Comparison of ENCODE assay signal across 25 cellular contexts in genomic region chr10:124966008-124966407, GRCh38.
"Had no signal": no experiment of that assay in that cellular context is flagged by ENCODE, and none has a peak within 500 bp of the region (broad histone marks: within the 10 kb centered on the region; RNA-seq: fewer than 3 reads in every experiment).

No MANE protein-coding gene starts in this region.

- H3K9me3 Mint-ChIP-seq: activated B cell treated with CpG ODN at 0.5 μM for 24 hours; activated CD4-positive, alpha-beta memory T cell treated with anti-CD3 and anti-CD28 coated beads for 36 hours; activated CD4-positive, alpha-beta T cell treated with anti-CD3 and anti-CD28 coated beads, Interleukin-2, amount 10 ng/mL, durations not matched to agents 7 days and 5 days; activated naive CD4-positive, alpha-beta T cell treated with anti-CD3 and anti-CD28 coated beads, Interleukin-2, amount 50 U/mL, for 72 hours; activated naive CD8-positive, alpha-beta T cell treated with anti-CD3 and anti-CD28 coated beads, Interleukin-2, amount 50 U/mL, for 24 hours; activated T-cell treated with anti-CD3 and anti-CD28 coated beads, Interleukin-2, amount 50 U/mL, for 4 hours; T-cell had no signal

- H3K27ac Mint-ChIP-seq: activated B cell treated with CpG ODN at 0.5 μM for 24 hours; activated CD4-positive, alpha-beta memory T cell treated with anti-CD3 and anti-CD28 coated beads for 36 hours; activated CD4-positive, alpha-beta T cell treated with anti-CD3 and anti-CD28 coated beads, Interleukin-2, amount 10 ng/mL, durations not matched to agents 7 days and 5 days; activated naive CD8-positive, alpha-beta T cell treated with anti-CD3 and anti-CD28 coated beads, Interleukin-2, amount 50 U/mL, for 24 hours had no signal

- H3K27me3 ChIP-seq: brain microvascular endothelial cell had no signal

- H3K27me3 Mint-ChIP-seq: activated B cell treated with CpG ODN at 0.5 μM for 24 hours; activated CD4-positive, alpha-beta memory T cell treated with anti-CD3 and anti-CD28 coated beads for 36 hours; activated CD4-positive, alpha-beta T cell treated with anti-CD3 and anti-CD28 coated beads, Interleukin-2, amount 10 ng/mL, durations not matched to agents 7 days and 5 days; activated naive CD8-positive, alpha-beta T cell treated with anti-CD3 and anti-CD28 coated beads, Interleukin-2, amount 50 U/mL, for 24 hours; T-cell had no signal

- H3K4me3 ChIP-seq: K562, SK-N-MC had no signal

- H3K36me3 ChIP-seq: brain microvascular endothelial cell had no signal

- H3K27ac ChIP-seq: brain microvascular endothelial cell, SK-N-MC had no signal

- DNase-seq: activated B cell treated with CpG ODN at 0.5 μM for 24 hours; activated CD4-positive, alpha-beta memory T cell treated with anti-CD3 and anti-CD28 coated beads for 36 hours; activated CD4-positive, alpha-beta T cell treated with anti-CD3 and anti-CD28 coated beads, Interleukin-2, amount 10 ng/mL, durations not matched to agents 7 days and 5 days; activated CD8-positive, alpha-beta memory T cell treated with anti-CD3 and anti-CD28 coated beads for 24 hours; activated effector memory CD4-positive, alpha-beta T cell treated with anti-CD3 and anti-CD28 coated beads, Interleukin-2, amount 50 U/mL, for 16 hours; activated naive CD4-positive, alpha-beta T cell treated with Interleukin-2 at 50 U/mL for 16 hours; activated naive CD8-positive, alpha-beta T cell treated with anti-CD3 and anti-CD28 coated beads, Interleukin-2, amount 50 U/mL, for 24 hours; activated T-cell treated with anti-CD3 and anti-CD28 coated beads, Interleukin-2, amount 50 U/mL, for 4 hours; amniotic stem cell; brain microvascular endothelial cell; Karpas-422; NCI-H146; NCI-H187 treated with DMSO at 0.1 percent for 48 hours; NCI-H2081 treated with DMSO at 0.1 percent for 48 hours; NCI-H2171; NCI-H226; NCI-H526; NCI-H774; T-cell; T-helper 2 cell; T1000 had no signal

- H3K4me3 Mint-ChIP-seq: activated B cell treated with CpG ODN at 0.5 μM for 24 hours; activated CD4-positive, alpha-beta memory T cell treated with anti-CD3 and anti-CD28 coated beads for 36 hours; activated CD4-positive, alpha-beta T cell treated with anti-CD3 and anti-CD28 coated beads, Interleukin-2, amount 10 ng/mL, durations not matched to agents 7 days and 5 days; activated naive CD8-positive, alpha-beta T cell treated with anti-CD3 and anti-CD28 coated beads, Interleukin-2, amount 50 U/mL, for 24 hours; activated T-cell treated with anti-CD3 and anti-CD28 coated beads, Interleukin-2, amount 50 U/mL, for 4 hours; T-cell had no signal

- FAIRE-seq: K562, TTC549 had no signal
